In genomic region chr11:36377759-36378553, GRCh38 we compare ENCODE assay signal across 8 cellular contexts.
DNase-seq lines count a peak whose midpoint lies in the region; TF ChIP-seq lines count a peak whose summit lies in the region.

No MANE protein-coding gene starts in this region.

- H3K9me3 ChIP-seq in ectodermal cell (ENCODE audit: control insufficient read depth, low read length) = no peaks in the 10 kb centered on the region
- no peaks in the 10 kb centered on the region for H3K9me3 ChIP-seq in Karpas-422 (ENCODE audit: low read length)

- H3K4me2 ChIP-seq in Karpas-422 (ENCODE audit: low read depth, low read length, poor library complexity, severe bottlenecking) = no peak overlapping the region

- H3K27ac Mint-ChIP-seq in neural crest cell (ENCODE audit: unreplicated experiment) = no peak overlapping the region

- H3K4me3 Mint-ChIP-seq in neural crest cell = peak overlapping the region; percentile 93

- peak overlapping the region; percentile 51 for H3K27ac ChIP-seq in ectodermal cell (ENCODE audit: insufficient read depth, low read depth, low read length, poor library complexity, severe bottlenecking)
- H3K27ac ChIP-seq in Karpas-422 (ENCODE audit: low read length) = no peak overlapping the region

- H3K9me2 ChIP-seq in Karpas-422 (replicated peaks; ENCODE audit: insufficient read depth, low read length) = no peaks in the 10 kb centered on the region

- no peaks in the 10 kb centered on the region for H3K4me1 ChIP-seq in ectodermal cell (ENCODE audit: control insufficient read depth, insufficient read depth, low read length)
- H3K4me1 ChIP-seq in Karpas-422 (ENCODE audit: low read length) = no peaks in the 10 kb centered on the region

- H3K9ac ChIP-seq in Karpas-422 (ENCODE audit: low read length) = no peak overlapping the region

- H3K79me2 ChIP-seq in Karpas-422 (ENCODE audit: low read length) = no peaks in the 10 kb centered on the region

- peaks cover 66% of the 10 kb centered on the region for H3K27me3 Mint-ChIP-seq in neural crest cell (ENCODE audit: low read depth)

- no peak overlapping the region for H2AFZ ChIP-seq in Karpas-422 (ENCODE audit: low read length)

- H4K20me1 ChIP-seq in Karpas-422 (ENCODE audit: insufficient read depth, low read depth, low read length) = no peaks in the 10 kb centered on the region

- H3K36me3 ChIP-seq in ectodermal cell (ENCODE audit: control insufficient read depth, insufficient read depth, low read length) (no peaks in the 10 kb centered on the region), Karpas-422 (ENCODE audit: insufficient read depth, low read length) (no peaks in the 10 kb centered on the region)

- H3K27me3 ChIP-seq in ectodermal cell (ENCODE audit: control insufficient read depth, insufficient read depth, low read length, poor library complexity, severe bottlenecking) (peaks cover 6% of the 10 kb centered on the region), Karpas-422 (ENCODE audit: low read length) (no peaks in the 10 kb centered on the region)

- no peaks in the 10 kb centered on the region for H3K9me3 Mint-ChIP-seq in neural crest cell

- H3K36me3 Mint-ChIP-seq in neural crest cell (ENCODE audit: low read depth) = peaks cover 2% of the 10 kb centered on the region

- DNase-seq in CD1c-positive myeloid dendritic cell (ENCODE audit: extremely low spot score) (peak; percentile 50), Kasumi-1 (lab: John Stamatoyannopoulos, UW) (peak; percentile 9 to 12), neural crest cell (ENCODE audit: low read depth, low spot score) (no peak), Karpas-422 (no peak), NCI-H2081 (lab: John Stamatoyannopoulos, UW) (no peak), NCI-H1417 (lab: John Stamatoyannopoulos, UW) (no peak), SKM-1 (lab: John Stamatoyannopoulos, UW; ENCODE audit: unreplicated experiment) (no peak)

- H3K4me3 ChIP-seq in ectodermal cell (ENCODE audit: insufficient read depth, low read depth, low read length) = peak overlapping the region; percentile 50
- H3K4me3 ChIP-seq in Karpas-422 (ENCODE audit: low read length) = no peak overlapping the region

- no peak for TF ChIP-seq CTCF in neural crest cell (conservative IDR thresholded peaks at IDR 0.05)

- WGBS in ectodermal cell, 2 experiments = 39 to 40% methylated on average over 22 of the region's 22 CpGs

- peaks cover 39% of the 10 kb centered on the region for H3K4me1 Mint-ChIP-seq in neural crest cell

Comparison
In these comparisons a context has a peak if more than half of its experiments do, and no peak if none do; other contexts are left out.
1. DNase-seq: peak in CD1c-positive myeloid dendritic cell (single experiment) and Kasumi-1 (2 of 2); none in neural crest cell (single experiment), Karpas-422 (single experiment), NCI-H2081 (0 of 2), NCI-H1417 (0 of 3) and SKM-1 (single experiment).